1 cellular context compared by ENCODE assay signal in the genomic region with DNA sequence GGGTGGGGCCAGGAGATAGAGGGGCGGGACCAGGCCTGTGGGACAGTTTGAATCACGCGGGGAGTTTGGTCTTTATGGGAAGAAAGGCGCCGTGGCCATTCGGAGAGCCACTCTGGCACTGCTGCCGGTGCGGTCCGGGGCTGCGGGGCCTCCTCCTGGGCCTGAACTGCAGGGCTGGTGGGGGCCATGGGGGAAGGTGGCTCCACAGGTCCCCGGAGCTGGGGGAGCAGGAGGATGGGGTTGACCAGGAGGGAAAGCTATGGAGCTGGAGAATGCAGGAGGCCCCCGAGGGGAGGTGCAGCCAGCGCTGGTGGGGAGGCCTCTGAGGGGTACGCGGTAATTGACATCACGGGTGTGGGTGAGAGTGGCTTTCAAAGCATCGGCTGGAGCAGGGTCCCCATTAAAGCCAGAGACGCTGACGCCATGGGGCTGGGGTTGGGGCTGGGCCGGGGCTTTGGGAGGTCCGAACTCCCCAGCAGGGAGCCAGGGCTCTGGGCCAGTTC.
TF ChIP-seq lines count a peak whose summit lies in the region.

No MANE protein-coding gene starts in this region.

TF ChIP-seq in GM23338, 12 proteins besides CTCF, POLR2A, EP300 and RAD21 (continued from another document):
- TF ChIP-seq, protein P1, sequence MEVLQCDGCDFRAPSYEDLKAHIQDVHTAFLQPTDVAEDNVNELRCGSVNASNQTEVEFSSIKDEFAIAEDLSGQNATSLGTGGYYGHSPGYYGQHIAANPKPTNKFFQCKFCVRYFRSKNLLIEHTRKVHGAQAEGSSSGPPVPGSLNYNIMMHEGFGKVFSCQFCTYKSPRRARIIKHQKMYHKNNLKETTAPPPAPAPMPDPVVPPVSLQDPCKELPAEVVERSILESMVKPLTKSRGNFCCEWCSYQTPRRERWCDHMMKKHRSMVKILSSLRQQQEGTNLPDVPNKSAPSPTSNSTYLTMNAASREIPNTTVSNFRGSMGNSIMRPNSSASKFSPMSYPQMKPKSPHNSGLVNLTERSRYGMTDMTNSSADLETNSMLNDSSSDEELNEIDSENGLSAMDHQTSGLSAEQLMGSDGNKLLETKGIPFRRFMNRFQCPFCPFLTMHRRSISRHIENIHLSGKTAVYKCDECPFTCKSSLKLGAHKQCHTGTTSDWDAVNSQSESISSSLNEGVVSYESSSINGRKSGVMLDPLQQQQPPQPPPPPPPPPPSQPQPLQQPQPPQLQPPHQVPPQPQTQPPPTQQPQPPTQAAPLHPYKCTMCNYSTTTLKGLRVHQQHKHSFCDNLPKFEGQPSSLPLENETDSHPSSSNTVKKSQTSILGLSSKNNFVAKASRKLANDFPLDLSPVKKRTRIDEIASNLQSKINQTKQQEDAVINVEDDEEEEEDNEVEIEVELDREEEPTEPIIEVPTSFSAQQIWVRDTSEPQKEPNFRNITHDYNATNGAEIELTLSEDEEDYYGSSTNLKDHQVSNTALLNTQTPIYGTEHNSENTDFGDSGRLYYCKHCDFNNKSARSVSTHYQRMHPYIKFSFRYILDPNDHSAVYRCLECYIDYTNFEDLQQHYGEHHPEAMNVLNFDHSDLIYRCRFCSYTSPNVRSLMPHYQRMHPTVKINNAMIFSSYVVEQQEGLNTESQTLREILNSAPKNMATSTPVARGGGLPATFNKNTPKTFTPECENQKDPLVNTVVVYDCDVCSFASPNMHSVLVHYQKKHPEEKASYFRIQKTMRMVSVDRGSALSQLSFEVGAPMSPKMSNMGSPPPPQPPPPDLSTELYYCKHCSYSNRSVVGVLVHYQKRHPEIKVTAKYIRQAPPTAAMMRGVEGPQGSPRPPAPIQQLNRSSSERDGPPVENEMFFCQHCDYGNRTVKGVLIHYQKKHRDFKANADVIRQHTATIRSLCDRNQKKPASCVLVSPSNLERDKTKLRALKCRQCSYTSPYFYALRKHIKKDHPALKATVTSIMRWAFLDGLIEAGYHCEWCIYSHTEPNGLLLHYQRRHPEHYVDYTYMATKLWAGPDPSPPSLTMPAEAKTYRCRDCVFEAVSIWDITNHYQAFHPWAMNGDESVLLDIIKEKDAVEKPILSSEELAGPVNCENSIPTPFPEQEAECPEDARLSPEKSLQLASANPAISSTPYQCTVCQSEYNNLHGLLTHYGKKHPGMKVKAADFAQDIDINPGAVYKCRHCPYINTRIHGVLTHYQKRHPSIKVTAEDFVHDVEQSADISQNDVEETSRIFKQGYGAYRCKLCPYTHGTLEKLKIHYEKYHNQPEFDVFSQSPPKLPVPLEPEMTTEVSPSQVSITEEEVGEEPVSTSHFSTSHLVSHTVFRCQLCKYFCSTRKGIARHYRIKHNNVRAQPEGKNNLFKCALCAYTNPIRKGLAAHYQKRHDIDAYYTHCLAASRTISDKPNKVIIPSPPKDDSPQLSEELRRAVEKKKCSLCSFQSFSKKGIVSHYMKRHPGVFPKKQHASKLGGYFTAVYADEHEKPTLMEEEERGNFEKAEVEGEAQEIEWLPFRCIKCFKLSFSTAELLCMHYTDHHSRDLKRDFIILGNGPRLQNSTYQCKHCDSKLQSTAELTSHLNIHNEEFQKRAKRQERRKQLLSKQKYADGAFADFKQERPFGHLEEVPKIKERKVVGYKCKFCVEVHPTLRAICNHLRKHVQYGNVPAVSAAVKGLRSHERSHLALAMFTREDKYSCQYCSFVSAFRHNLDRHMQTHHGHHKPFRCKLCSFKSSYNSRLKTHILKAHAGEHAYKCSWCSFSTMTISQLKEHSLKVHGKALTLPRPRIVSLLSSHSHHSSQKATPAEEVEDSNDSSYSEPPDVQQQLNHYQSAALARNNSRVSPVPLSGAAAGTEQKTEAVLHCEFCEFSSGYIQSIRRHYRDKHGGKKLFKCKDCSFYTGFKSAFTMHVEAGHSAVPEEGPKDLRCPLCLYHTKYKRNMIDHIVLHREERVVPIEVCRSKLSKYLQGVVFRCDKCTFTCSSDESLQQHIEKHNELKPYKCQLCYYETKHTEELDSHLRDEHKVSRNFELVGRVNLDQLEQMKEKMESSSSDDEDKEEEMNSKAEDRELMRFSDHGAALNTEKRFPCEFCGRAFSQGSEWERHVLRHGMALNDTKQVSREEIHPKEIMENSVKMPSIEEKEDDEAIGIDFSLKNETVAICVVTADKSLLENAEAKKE (CRISPR knock-in tag; IDR thresholded peaks at IDR 0.05) = no peak
- TF ChIP-seq EZH2 (IDR thresholded peaks at IDR 0.05; ENCODE audit: low read depth, unreplicated experiment) (no peak), NANOG (IDR thresholded peaks at IDR 0.05; ENCODE audit: borderline replicate concordance) (no peak), CREB1 (CRISPR knock-in tag; IDR thresholded peaks at IDR 0.05; ENCODE audit: low read depth) (no peak), JUNB (IDR thresholded peaks at IDR 0.05; ENCODE audit: unreplicated experiment) (no peak), ETS1 (IDR thresholded peaks at IDR 0.05) (no peak), POLR2AphosphoS5 (IDR thresholded peaks at IDR 0.05; ENCODE audit: low read depth) (no peak), EZH2phosphoT487 (IDR thresholded peaks at IDR 0.05; ENCODE audit: unreplicated experiment) (no peak)
- TF ChIP-seq, protein P2, sequence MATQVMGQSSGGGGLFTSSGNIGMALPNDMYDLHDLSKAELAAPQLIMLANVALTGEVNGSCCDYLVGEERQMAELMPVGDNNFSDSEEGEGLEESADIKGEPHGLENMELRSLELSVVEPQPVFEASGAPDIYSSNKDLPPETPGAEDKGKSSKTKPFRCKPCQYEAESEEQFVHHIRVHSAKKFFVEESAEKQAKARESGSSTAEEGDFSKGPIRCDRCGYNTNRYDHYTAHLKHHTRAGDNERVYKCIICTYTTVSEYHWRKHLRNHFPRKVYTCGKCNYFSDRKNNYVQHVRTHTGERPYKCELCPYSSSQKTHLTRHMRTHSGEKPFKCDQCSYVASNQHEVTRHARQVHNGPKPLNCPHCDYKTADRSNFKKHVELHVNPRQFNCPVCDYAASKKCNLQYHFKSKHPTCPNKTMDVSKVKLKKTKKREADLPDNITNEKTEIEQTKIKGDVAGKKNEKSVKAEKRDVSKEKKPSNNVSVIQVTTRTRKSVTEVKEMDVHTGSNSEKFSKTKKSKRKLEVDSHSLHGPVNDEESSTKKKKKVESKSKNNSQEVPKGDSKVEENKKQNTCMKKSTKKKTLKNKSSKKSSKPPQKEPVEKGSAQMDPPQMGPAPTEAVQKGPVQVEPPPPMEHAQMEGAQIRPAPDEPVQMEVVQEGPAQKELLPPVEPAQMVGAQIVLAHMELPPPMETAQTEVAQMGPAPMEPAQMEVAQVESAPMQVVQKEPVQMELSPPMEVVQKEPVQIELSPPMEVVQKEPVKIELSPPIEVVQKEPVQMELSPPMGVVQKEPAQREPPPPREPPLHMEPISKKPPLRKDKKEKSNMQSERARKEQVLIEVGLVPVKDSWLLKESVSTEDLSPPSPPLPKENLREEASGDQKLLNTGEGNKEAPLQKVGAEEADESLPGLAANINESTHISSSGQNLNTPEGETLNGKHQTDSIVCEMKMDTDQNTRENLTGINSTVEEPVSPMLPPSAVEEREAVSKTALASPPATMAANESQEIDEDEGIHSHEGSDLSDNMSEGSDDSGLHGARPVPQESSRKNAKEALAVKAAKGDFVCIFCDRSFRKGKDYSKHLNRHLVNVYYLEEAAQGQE (IDR thresholded peaks at IDR 0.05; ENCODE audit: unreplicated experiment) = no peak
